ENCODE assay signal across 8 cellular contexts in the genomic region with DNA sequence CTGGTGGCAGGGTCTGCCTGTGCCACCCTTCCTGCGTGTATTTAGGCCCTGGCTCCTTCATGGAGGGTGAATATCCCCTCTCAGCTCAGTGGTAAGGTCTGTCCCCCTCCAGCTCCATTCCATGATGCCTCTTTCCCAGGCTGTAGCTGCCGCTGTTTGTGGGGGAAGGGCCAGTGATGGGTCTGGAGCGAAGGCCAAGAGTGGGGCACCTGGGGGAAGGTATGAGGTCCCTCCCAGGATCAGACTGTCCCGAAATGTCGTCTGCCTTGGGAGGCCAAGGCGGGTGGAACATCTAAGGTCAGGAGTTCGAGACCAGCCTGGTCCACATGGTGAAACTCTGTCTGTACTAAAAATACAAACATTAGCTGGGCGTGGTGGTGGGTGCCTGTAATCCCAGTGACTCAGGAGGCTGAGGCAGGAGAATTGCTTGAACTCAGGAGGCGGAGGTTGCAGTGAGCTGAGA. TPM values are rescaled to one million over a fixed set of nuclear protein-coding genes. Genes with fewer than 3 reads are reported as not detected.
DNase-seq lines count a peak whose midpoint lies in the region; ATAC-seq, FAIRE-seq and TF ChIP-seq lines count a peak whose summit lies in the region.

No MANE protein-coding gene starts in this region.

- H3K9me3 ChIP-seq in GM12878 (replicated peaks; ENCODE audit: control insufficient read depth, insufficient read depth, low read length) (no peaks in the 10 kb centered on the region), lower lobe of right lung (no peaks in the 10 kb centered on the region), upper lobe of right lung (no peaks in the 10 kb centered on the region)

- peaks cover 32% of the 10 kb centered on the region for H3K4me1 Mint-ChIP-seq in activated naive CD4-positive, alpha-beta T cell treated with anti-CD3 and anti-CD28 coated beads, Interleukin-2, amount 10 ng/mL, durations not matched to agents 7 days and 5 days

- H3K36me3 ChIP-seq in GM12878 (ENCODE audit: control insufficient read depth in 2 of 2, insufficient read depth in 2 of 2, low read length in 1 of 2), result peaks cover 0 to 13% of the 10 kb centered on the region in 2 experiments; a peak in 2 of 4 replicates
- peaks cover 32% of the 10 kb centered on the region for H3K36me3 ChIP-seq in lower lobe of right lung
- peaks cover 31% of the 10 kb centered on the region for H3K36me3 ChIP-seq in upper lobe of right lung

- peak overlapping the region; percentile 57 for H3K4me3 Mint-ChIP-seq in activated naive CD4-positive, alpha-beta T cell treated with anti-CD3 and anti-CD28 coated beads, Interleukin-2, amount 10 ng/mL, durations not matched to agents 7 days and 5 days

- SMC1A ChIA-PET in GM12878 (lab: Charles Lee; ENCODE audit: uncharacterized antibody, unreplicated experiment), result no interaction called here

- TF ChIP-seq RAD21 in GM12878 (IDR thresholded peaks at IDR 0.05; ENCODE audit: insufficient read depth, low read depth, low read length), result no peak

- no TSS peak for BruUV-seq in GM12878 (replicated peaks; lab: Mats Ljungman, UMichigan)

- H3K27ac ChIP-seq in GM12878 (ENCODE audit: control insufficient read depth, insufficient read depth) (no peak overlapping the region), lower lobe of right lung (peak overlapping the region; percentile 91), upper lobe of right lung (peak overlapping the region; percentile 82)

- 72% methylated on average over 9 of the region's 9 CpGs for WGBS in GM12878 (ENCODE audit: insufficient coverage, insufficient replicate concordance, low lambda C conversion rate, missing lambda C conversion rate)

- no peak overlapping the region for H2AFZ ChIP-seq in GM12878 (ENCODE audit: control insufficient read depth, low read depth, low read length)

- TF ChIP-seq POLR2A in GM12878 (IDR thresholded peaks at IDR 0.05; ENCODE audit: low read depth, low read length), result no peak

- H3K27me3 Mint-ChIP-seq in activated naive CD4-positive, alpha-beta T cell treated with anti-CD3 and anti-CD28 coated beads, Interleukin-2, amount 10 ng/mL, durations not matched to agents 7 days and 5 days, result peaks cover 57% of the 10 kb centered on the region

- no peak for ATAC-seq in activated naive CD4-positive, alpha-beta T cell treated with anti-CD3 and anti-CD28 coated beads, Interleukin-2, amount 50 U/mL, for 72 hours
- ATAC-seq in GM12878, result no peak
- ATAC-seq in lower lobe of right lung, result no peak
- ATAC-seq in upper lobe of right lung, result no peak
- no peak for ATAC-seq in GM18519 (IDR thresholded peaks at IDR 0.05; ENCODE audit: low FRiP score, unreplicated experiment)

- POLR2A ChIA-PET in GM12878 (lab: Charles Lee), result interaction anchor here (0.6 to 1.4 kb wide), 3 partner anchors 9 to 11 kb away, joined by 4 read pairs; a partner anchor contains a TSS

- in situ Hi-C loops in GM12878 (cut with MboI), result no loop called here

- H3K79me2 ChIP-seq in GM12878 (ENCODE audit: control insufficient read depth, insufficient read depth, low read length), result no peaks in the 10 kb centered on the region

- TF ChIP-seq EP300 in GM12878 (IDR thresholded peaks at IDR 0.05; ENCODE audit: borderline replicate concordance in 1 of 2, control insufficient read depth in 1 of 2, low read depth in 2 of 2, low read length in 2 of 2), result no peak

- DNase-seq in activated naive CD4-positive, alpha-beta T cell treated with anti-CD3 and anti-CD28 coated beads, Interleukin-2, amount 10 ng/mL, durations not matched to agents 7 days and 5 days, result no peak
- DNase-seq in activated naive CD4-positive, alpha-beta T cell treated with anti-CD3 and anti-CD28 coated beads, Interleukin-2, amount 50 U/mL, for 72 hours (ENCODE audit: low spot score in 2 of 2), result no peak
- DNase-seq in GM12878 (ENCODE audit: low read depth, low spot score) (no peak), lower lobe of right lung (no peak), upper lobe of right lung (no peak), ureter (ENCODE audit: low spot score) (no peak), C1 segment of cervical spinal cord (lab: John Stamatoyannopoulos, UW) (no peak)

- TF ChIP-seq CTCF in GM12878 (IDR thresholded peaks at IDR 0.05 in 2 of 3, conservative IDR thresholded peaks at IDR 0.05 in 1 of 3; ENCODE audit: control insufficient read depth in 2 of 3, extremely low read depth in 1 of 3, insufficient read depth in 1 of 3, low read depth in 3 of 3, low read length in 3 of 3) (no peak), lower lobe of right lung (IDR thresholded peaks at IDR 0.05) (no peak), upper lobe of right lung (IDR thresholded peaks at IDR 0.05) (no peak)

- no peak overlapping the region for H3K27ac Mint-ChIP-seq in activated naive CD4-positive, alpha-beta T cell treated with anti-CD3 and anti-CD28 coated beads, Interleukin-2, amount 10 ng/mL, durations not matched to agents 7 days and 5 days
- peak overlapping the region in 1 of 2 donors; percentile 37 for H3K27ac Mint-ChIP-seq in activated naive CD4-positive, alpha-beta T cell treated with anti-CD3 and anti-CD28 coated beads, Interleukin-2, amount 50 U/mL, for 72 hours

- intact Hi-C loops in GM12878 (cut with micrococcal nuclease; ENCODE audit: unreplicated experiment), result no loop called here
- intact Hi-C loops in lower lobe of right lung (cut with DNase I), result no loop called here
- intact Hi-C loops in upper lobe of right lung (cut with DNase I), result no loop called here

- RAD21 ChIA-PET in GM12878 (lab: Charles Lee; ENCODE audit: unreplicated experiment), result interaction anchor here (1.0 kb wide), 1 partner anchor 9 kb away, joined by 3 read pairs; a partner anchor contains a TSS

- no peak overlapping the region for H3K4me3 ChIP-seq in GM12878
- H3K4me3 ChIP-seq in lower lobe of right lung, result peak overlapping the region; percentile 85
- H3K4me3 ChIP-seq in upper lobe of right lung, result peak overlapping the region; percentile 83

- H3K9me3 Mint-ChIP-seq in activated naive CD4-positive, alpha-beta T cell treated with anti-CD3 and anti-CD28 coated beads, Interleukin-2, amount 10 ng/mL, durations not matched to agents 7 days and 5 days, result no peaks in the 10 kb centered on the region
- no peaks in the 10 kb centered on the region for H3K9me3 Mint-ChIP-seq in activated naive CD4-positive, alpha-beta T cell treated with anti-CD3 and anti-CD28 coated beads, Interleukin-2, amount 50 U/mL, for 72 hours

- peak overlapping the region; percentile 89 for H3K4me2 ChIP-seq in GM12878 (ENCODE audit: control insufficient read depth, insufficient read depth)

- peaks cover 8% of the 10 kb centered on the region for H3K36me3 Mint-ChIP-seq in activated naive CD4-positive, alpha-beta T cell treated with anti-CD3 and anti-CD28 coated beads, Interleukin-2, amount 10 ng/mL, durations not matched to agents 7 days and 5 days
- no peaks in the 10 kb centered on the region for H3K36me3 Mint-ChIP-seq in activated naive CD4-positive, alpha-beta T cell treated with anti-CD3 and anti-CD28 coated beads, Interleukin-2, amount 50 U/mL, for 72 hours

- no peaks in the 10 kb centered on the region; a peak in 3 of 4 replicates for H3K27me3 ChIP-seq in GM12878 (replicated peaks in 1 of 2; ENCODE audit: control insufficient read depth in 2 of 2, insufficient read depth in 2 of 2, low read length in 1 of 2)
- no peaks in the 10 kb centered on the region for H3K27me3 ChIP-seq in lower lobe of right lung (ENCODE audit: low read depth)
- peaks cover 9% of the 10 kb centered on the region for H3K27me3 ChIP-seq in upper lobe of right lung

- H3K4me1 ChIP-seq in GM12878 (ENCODE audit: control insufficient read depth, insufficient read depth, low read length) (peaks cover 27% of the 10 kb centered on the region), lower lobe of right lung (peaks cover 77% of the 10 kb centered on the region), upper lobe of right lung (peaks cover 57% of the 10 kb centered on the region)

- FAIRE-seq in GM12878 (lab: Jason Lieb, UNC), result no peak

- no peaks in the 10 kb centered on the region for H4K20me1 ChIP-seq in GM12878 (ENCODE audit: control insufficient read depth, insufficient read depth)

- CTCF ChIA-PET in activated naive CD4-positive, alpha-beta T cell treated with anti-CD3 and anti-CD28 coated beads, Interleukin-2, amount 10 ng/mL, durations not matched to agents 7 days and 5 days (lab: Charles Lee), result no interaction called here
- CTCF ChIA-PET in GM12878 (lab: Yijun Ruan, JAX), result interaction anchor here (0.6 kb wide), 1 partner anchor 315 kb away, joined by 4 read pairs; no protein-coding TSS in a partner anchor

- no peak overlapping the region for H3K9ac ChIP-seq in GM12878 (ENCODE audit: control insufficient read depth, insufficient read depth, low read length)

RNA-seq across cellular contexts. Expression of a gene that starts 1.1 kb away (rescaled TPM):
- 10 to 100 TPM; 42.8 to 46.0 TPM for total RNA-seq in activated naive CD4-positive, alpha-beta T cell treated with anti-CD3 and anti-CD28 coated beads, Interleukin-2, amount 50 U/mL, for 72 hours
- 31.6 and 37.0 TPM in 2 replicates for total RNA-seq in GM12878 (2013; cell fraction: nucleolus; rRNA removed)
- total RNA-seq in GM12878 (2014; rRNA removed), result 26.2 and 37.1 TPM in 2 replicates
- total RNA-seq in GM12878 (2014; rRNA removed; fragmentation: Illumina TruSeq; extraction: Trizol), result 11.1 and 17.6 TPM in 2 replicates
- 28.6 and 31.7 TPM in 2 replicates for total RNA-seq in GM12878 (2021)
- polyA plus RNA-seq in GM12878 (2011; ENCODE audit: low read depth), result 11.6 TPM
- 19.9 and 39.6 TPM in 2 replicates for polyA plus RNA-seq in GM12878 (2011; rRNA removed)
- polyA plus RNA-seq in GM12878 (2011; cell fraction: cytosol; rRNA removed), result 55.0 and 67.3 TPM in 2 replicates
- 150 and 186 TPM in 2 replicates for polyA plus RNA-seq in GM12878 (2011; cell fraction: nucleus; rRNA removed)
- 30.4 and 30.5 TPM in 2 replicates for polyA plus RNA-seq in GM12878 (2012)
- 1.5 and 9.4 TPM in 2 replicates for polyA plus RNA-seq in GM12878 (2014; fragmentation: Illumina TruSeq; extraction: Trizol)
- 1 to 10 TPM in 1 of 2 experiments, under 1 TPM in 1; 0.52 to 1.4 TPM for polyA plus RNA-seq in GM12878 (2014; fragmentation: Nextera tagmentation; extraction: Ambion mirVana)
- polyA plus RNA-seq in GM12878 (2014; rRNA removed), result 40.1 and 41.7 TPM in 2 replicates
- 10 to 100 TPM in 1 of 2 experiments, 1 to 10 TPM in 1; 9.4 to 11.7 TPM for polyA plus RNA-seq in GM12878 (2016; fragmentation: Nextera tagmentation; extraction: Ambion mirVana)
- polyA minus RNA-seq in GM12878 (2011; rRNA and poly(A)+ RNA removed), result 32.0 and 60.1 TPM in 2 replicates
- 19.9 and 21.7 TPM in 2 replicates for polyA minus RNA-seq in GM12878 (2011; cell fraction: cytosol; rRNA and poly(A)+ RNA removed)
- polyA minus RNA-seq in GM12878 (2011; cell fraction: nucleus; rRNA and poly(A)+ RNA removed), result 35.8 and 46.4 TPM in 2 replicates
- total RNA-seq in lower lobe of right lung, result 387 TPM
- total RNA-seq in upper lobe of right lung, result 486 TPM
- 241 TPM for total RNA-seq in ureter

RNA-seq across cellular contexts. Expression of a gene that starts 6.2 kb away (rescaled TPM):
- total RNA-seq in activated naive CD4-positive, alpha-beta T cell treated with anti-CD3 and anti-CD28 coated beads, Interleukin-2, amount 50 U/mL, for 72 hours, result 1 to 10 TPM in 1 of 2 donors, under 1 TPM in 1; 0.66 to 1.9 TPM
- 19.6 and 20.5 TPM in 2 replicates for total RNA-seq in GM12878 (2013; cell fraction: nucleolus; rRNA removed)
- total RNA-seq in GM12878 (2014; rRNA removed) (19.2 and 20.1 TPM in 2 replicates), GM12878 (2014; rRNA removed; fragmentation: Illumina TruSeq; extraction: Trizol) (3.0 and 3.7 TPM in 2 replicates), GM12878 (2021) (29.6 and 32.6 TPM in 2 replicates), lower lobe of right lung (43.6 TPM), upper lobe of right lung (34.3 TPM), ureter (45.8 TPM)
- 2.2 TPM for polyA plus RNA-seq in GM12878 (2011; ENCODE audit: low read depth)
- polyA plus RNA-seq in GM12878 (2011; rRNA removed) (3.3 and 8.8 TPM in 2 replicates), GM12878 (2014; fragmentation: Illumina TruSeq; extraction: Trizol) (0.43 and 4.4 TPM in 2 replicates), GM12878 (2014; fragmentation: Nextera tagmentation; extraction: Ambion mirVana) (under 1 TPM; 0.10 to 0.31 TPM), GM12878 (2014; rRNA removed) (33.7 and 44.0 TPM in 2 replicates), GM12878 (2016; fragmentation: Nextera tagmentation; extraction: Ambion mirVana) (10 to 100 TPM; 16.6 to 17.0 TPM)
- 12.4 and 20.6 TPM in 2 replicates for polyA plus RNA-seq in GM12878 (2011; cell fraction: cytosol; rRNA removed)
- 217 and 287 TPM in 2 replicates for polyA plus RNA-seq in GM12878 (2011; cell fraction: nucleus; rRNA removed)
- polyA plus RNA-seq in GM12878 (2012), result 8.8 and 10.3 TPM in 2 replicates
- polyA minus RNA-seq in GM12878 (2011; rRNA and poly(A)+ RNA removed), result 2.9 and 6.7 TPM in 2 replicates
- polyA minus RNA-seq in GM12878 (2011; cell fraction: cytosol; rRNA and poly(A)+ RNA removed), result 5.2 and 5.9 TPM in 2 replicates
- 26.6 and 33.3 TPM in 2 replicates for polyA minus RNA-seq in GM12878 (2011; cell fraction: nucleus; rRNA and poly(A)+ RNA removed)

RNA-seq across cellular contexts. Expression of a gene that starts 8.4 kb away (rescaled TPM):
- 10 to 100 TPM; 50.4 to 95.1 TPM for total RNA-seq in activated naive CD4-positive, alpha-beta T cell treated with anti-CD3 and anti-CD28 coated beads, Interleukin-2, amount 50 U/mL, for 72 hours
- 10.3 and 15.3 TPM in 2 replicates for total RNA-seq in GM12878 (2013; cell fraction: nucleolus; rRNA removed)
- total RNA-seq in GM12878 (2014; rRNA removed) (366 and 432 TPM in 2 replicates), GM12878 (2014; rRNA removed; fragmentation: Illumina TruSeq; extraction: Trizol) (60.2 and 68.7 TPM in 2 replicates), GM12878 (2021) (133 and 137 TPM in 2 replicates), lower lobe of right lung (127 TPM), upper lobe of right lung (138 TPM), ureter (112 TPM)
- 11.2 TPM for polyA plus RNA-seq in GM12878 (2011; ENCODE audit: low read depth)
- polyA plus RNA-seq in GM12878 (2011; rRNA removed) (13.7 and 44.2 TPM in 2 replicates), GM12878 (2014; fragmentation: Illumina TruSeq; extraction: Trizol) (2.2 and 23.1 TPM in 2 replicates), GM12878 (2014; fragmentation: Nextera tagmentation; extraction: Ambion mirVana) (100 to 1,000 TPM in 1 of 2 experiments, 10 to 100 TPM in 1; 68.8 to 117 TPM), GM12878 (2014; rRNA removed) (318 and 463 TPM in 2 replicates), GM12878 (2016; fragmentation: Nextera tagmentation; extraction: Ambion mirVana) (100 to 1,000 TPM; 439 to 497 TPM)
- polyA plus RNA-seq in GM12878 (2011; cell fraction: cytosol; rRNA removed), result 76.2 and 168 TPM in 2 replicates
- 129 and 164 TPM in 2 replicates for polyA plus RNA-seq in GM12878 (2011; cell fraction: nucleus; rRNA removed)
- 136 and 240 TPM in 2 replicates for polyA plus RNA-seq in GM12878 (2012)
- polyA minus RNA-seq in GM12878 (2011; rRNA and poly(A)+ RNA removed), result 70.2 and 136 TPM in 2 replicates
- 63.5 and 71.9 TPM in 2 replicates for polyA minus RNA-seq in GM12878 (2011; cell fraction: cytosol; rRNA and poly(A)+ RNA removed)
- polyA minus RNA-seq in GM12878 (2011; cell fraction: nucleus; rRNA and poly(A)+ RNA removed), result 35.2 and 55.4 TPM in 2 replicates

RNA-seq across cellular contexts. Expression of a gene that starts 8.8 kb away (rescaled TPM):
- 10 to 100 TPM; 12.6 to 18.9 TPM for total RNA-seq in activated naive CD4-positive, alpha-beta T cell treated with anti-CD3 and anti-CD28 coated beads, Interleukin-2, amount 50 U/mL, for 72 hours
- total RNA-seq in GM12878 (2013; cell fraction: nucleolus; rRNA removed), result 47.0 and 47.6 TPM in 2 replicates
- 9.3 and 10.1 TPM in 2 replicates for total RNA-seq in GM12878 (2014; rRNA removed)
- total RNA-seq in GM12878 (2014; rRNA removed; fragmentation: Illumina TruSeq; extraction: Trizol), result 2.3 and 2.7 TPM in 2 replicates
- 8.7 and 9.0 TPM in 2 replicates for total RNA-seq in GM12878 (2021)
- polyA plus RNA-seq in GM12878 (2011; ENCODE audit: low read depth), result 3.5 TPM
- polyA plus RNA-seq in GM12878 (2011; rRNA removed), result 6.5 and 13.4 TPM in 2 replicates
- 22.9 and 34.0 TPM in 2 replicates for polyA plus RNA-seq in GM12878 (2011; cell fraction: cytosol; rRNA removed)
- polyA plus RNA-seq in GM12878 (2011; cell fraction: nucleus; rRNA removed), result 75.6 and 100 TPM in 2 replicates
- polyA plus RNA-seq in GM12878 (2012), result 6.5 and 6.8 TPM in 2 replicates
- polyA plus RNA-seq in GM12878 (2014; fragmentation: Illumina TruSeq; extraction: Trizol), result 0.96 TPM in 1 of 2 replicates, not detected in the other
- under 1 TPM in 1 of 2 experiments, not detected in 1; 0.37 TPM for polyA plus RNA-seq in GM12878 (2014; fragmentation: Nextera tagmentation; extraction: Ambion mirVana)
- polyA plus RNA-seq in GM12878 (2014; rRNA removed), result 11.6 and 14.0 TPM in 2 replicates
- 1 to 10 TPM; 7.6 to 8.5 TPM for polyA plus RNA-seq in GM12878 (2016; fragmentation: Nextera tagmentation; extraction: Ambion mirVana)
- polyA minus RNA-seq in GM12878 (2011; rRNA and poly(A)+ RNA removed), result 13.9 and 15.4 TPM in 2 replicates
- polyA minus RNA-seq in GM12878 (2011; cell fraction: cytosol; rRNA and poly(A)+ RNA removed), result 21.0 and 24.9 TPM in 2 replicates
- 10.2 and 15.3 TPM in 2 replicates for polyA minus RNA-seq in GM12878 (2011; cell fraction: nucleus; rRNA and poly(A)+ RNA removed)
- 140 TPM for total RNA-seq in lower lobe of right lung
- 167 TPM for total RNA-seq in upper lobe of right lung
- 47.2 TPM for total RNA-seq in ureter

RNA-seq across cellular contexts. Expression of a gene that starts 15.2 kb away (rescaled TPM):
- total RNA-seq in activated naive CD4-positive, alpha-beta T cell treated with anti-CD3 and anti-CD28 coated beads, Interleukin-2, amount 50 U/mL, for 72 hours, result 10 to 100 TPM; 24.5 to 49.1 TPM
- total RNA-seq in GM12878 (2013; cell fraction: nucleolus; rRNA removed), result 29.4 and 31.7 TPM in 2 replicates
- 9.3 and 9.8 TPM in 2 replicates for total RNA-seq in GM12878 (2014; rRNA removed)
- total RNA-seq in GM12878 (2014; rRNA removed; fragmentation: Illumina TruSeq; extraction: Trizol), result 2.5 and 4.2 TPM in 2 replicates
- total RNA-seq in GM12878 (2021), result 33.4 and 34.0 TPM in 2 replicates
- 10.9 TPM for polyA plus RNA-seq in GM12878 (2011; ENCODE audit: low read depth)
- polyA plus RNA-seq in GM12878 (2011; rRNA removed), result 1.7 and 5.1 TPM in 2 replicates
- polyA plus RNA-seq in GM12878 (2011; cell fraction: cytosol; rRNA removed), result 6.0 and 8.6 TPM in 2 replicates
- polyA plus RNA-seq in GM12878 (2011; cell fraction: nucleus; rRNA removed), result 225 and 234 TPM in 2 replicates
- 29.5 and 33.5 TPM in 2 replicates for polyA plus RNA-seq in GM12878 (2012)
- 1.5 and 6.4 TPM in 2 replicates for polyA plus RNA-seq in GM12878 (2014; fragmentation: Illumina TruSeq; extraction: Trizol)
- polyA plus RNA-seq in GM12878 (2014; fragmentation: Nextera tagmentation; extraction: Ambion mirVana), result under 1 TPM; 0.19 to 0.62 TPM
- 18.3 and 26.5 TPM in 2 replicates for polyA plus RNA-seq in GM12878 (2014; rRNA removed)
- 10 to 100 TPM; 15.5 to 16.1 TPM for polyA plus RNA-seq in GM12878 (2016; fragmentation: Nextera tagmentation; extraction: Ambion mirVana)
- polyA minus RNA-seq in GM12878 (2011; rRNA and poly(A)+ RNA removed), result 9.9 and 21.7 TPM in 2 replicates
- 7.4 and 10.4 TPM in 2 replicates for polyA minus RNA-seq in GM12878 (2011; cell fraction: cytosol; rRNA and poly(A)+ RNA removed)
- polyA minus RNA-seq in GM12878 (2011; cell fraction: nucleus; rRNA and poly(A)+ RNA removed), result 51.3 and 63.1 TPM in 2 replicates
- total RNA-seq in lower lobe of right lung, result 137 TPM
- 143 TPM for total RNA-seq in upper lobe of right lung
- 118 TPM for total RNA-seq in ureter
